In the genomic region with DNA sequence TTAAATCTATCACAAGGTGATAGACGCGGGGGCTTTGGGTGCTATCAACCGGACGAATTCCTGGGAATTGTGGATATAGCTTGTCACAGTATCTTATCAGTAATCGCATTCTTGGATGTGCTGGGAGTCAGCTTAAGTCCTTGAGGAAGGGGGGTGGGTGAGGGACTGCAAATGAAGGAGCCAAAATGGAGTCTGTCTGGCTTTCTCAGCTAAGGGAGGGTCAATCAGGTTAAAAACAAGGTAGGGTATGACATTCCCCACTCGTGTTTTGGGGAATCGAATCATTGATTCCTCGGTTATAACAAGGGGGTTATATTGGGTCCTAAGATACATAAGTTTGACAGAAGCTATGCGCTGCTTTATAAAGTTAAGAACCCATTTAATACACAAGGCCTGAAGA, we compare ENCODE assay signal across 4 cellular contexts. TPM values are rescaled to one million over a fixed set of nuclear protein-coding genes. Genes with fewer than 3 reads are reported as not detected.
"Had no signal": no experiment of that assay in that cellular context is flagged by ENCODE, and none has a peak within 500 bp of the region (broad histone marks: within the 10 kb centered on the region; RNA-seq: fewer than 3 reads in every experiment).

No MANE protein-coding gene starts in this region.

RNA-seq across cellular contexts. Expression of gene TNFSF14, which starts 13.6 kb away (rescaled TPM):
- total RNA-seq: HT-29, NCI-H460, RPMI7951, SJCRH30 had no signal
